In the genomic region with DNA sequence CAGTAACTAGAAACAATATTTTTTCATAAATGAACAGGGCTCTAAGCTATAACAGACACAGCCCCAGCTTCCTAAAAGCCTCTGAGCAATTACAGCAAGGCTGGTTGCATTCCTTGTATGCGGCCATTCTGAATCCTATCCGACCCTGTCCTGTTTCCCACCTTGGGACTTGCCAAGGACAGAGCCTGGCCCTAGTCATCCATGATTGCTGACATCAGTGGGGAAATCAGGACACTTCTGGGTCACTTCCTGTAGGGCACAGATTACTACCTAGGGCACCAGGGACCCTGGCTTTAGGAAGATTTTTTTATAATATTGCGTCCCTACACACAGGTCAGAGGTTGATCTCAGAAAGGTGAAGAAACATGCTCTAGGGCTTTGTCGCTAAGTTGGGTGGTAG, we compare ENCODE assay signal across 16 cellular contexts.
"Had no signal": no experiment of that assay in that cellular context is flagged by ENCODE, and none has a peak within 500 bp of the region (broad histone marks: within the 10 kb centered on the region; RNA-seq: fewer than 3 reads in every experiment).

No MANE protein-coding gene starts in this region.

- H3K27me3 ChIP-seq: body of pancreas, heart right ventricle, neutrophil, transverse colon had no signal

- H3K9ac ChIP-seq: parathyroid adenoma had no signal

- H3K4me3 Mint-ChIP-seq: activated CD4-positive, alpha-beta T cell treated with anti-CD3 and anti-CD28 coated beads, Interleukin-2, amount 10 ng/mL, durations not matched to agents 24 days and 14 days; activated naive CD4-positive, alpha-beta T cell treated with anti-CD3 and anti-CD28 coated beads for 36 hours; activated T-helper 1 cell treated with anti-CD3 and anti-CD28 coated beads, Interleukin-12 subunit alpha, Interleukin-12 subunit beta, Interleukin-2, Interleukin-4 antibody, amounts not matched to agents 30 ng/mL and 10 ng/mL and 1 ng/mL, durations not matched to agents 14 hours and 24 hours and 36 hours; dendritic cell treated with granulocyte-macrophage colony-stimulating factor and Interleukin-4, amounts not matched to agents 40 ng/mL and 50 ng/mL, for 4 days; effector memory CD8-positive, alpha-beta T cell; naive B cell; stimulated activated effector memory CD8-positive, alpha-beta T cell treated with anti-CD3 and anti-CD28 coated beads, Interleukin-12 subunit alpha, Interleukin-12 subunit beta, amount 100 ng/mL, for 72 hours; T-helper 1 cell treated with Interleukin-12 subunit alpha and Interleukin-12 subunit beta and Interleukin-4 antibody, amounts not matched to agents 30 μg/mL and 1 μg/mL, for 36 hours had no signal

- H3K27ac Mint-ChIP-seq: activated CD4-positive, alpha-beta T cell treated with anti-CD3 and anti-CD28 coated beads, Interleukin-2, amount 10 ng/mL, durations not matched to agents 24 days and 14 days; activated naive CD4-positive, alpha-beta T cell treated with anti-CD3 and anti-CD28 coated beads for 36 hours; dendritic cell treated with granulocyte-macrophage colony-stimulating factor and Interleukin-4, amounts not matched to agents 40 ng/mL and 50 ng/mL, for 4 days; stimulated activated effector memory CD8-positive, alpha-beta T cell treated with anti-CD3 and anti-CD28 coated beads, Interleukin-12 subunit alpha, Interleukin-12 subunit beta, amount 100 ng/mL, for 72 hours; T-helper 1 cell treated with Interleukin-12 subunit alpha and Interleukin-12 subunit beta and Interleukin-4 antibody, amounts not matched to agents 30 μg/mL and 1 μg/mL, for 36 hours had no signal

- H3K27me3 Mint-ChIP-seq: activated CD4-positive, alpha-beta T cell treated with anti-CD3 and anti-CD28 coated beads, Interleukin-2, amount 10 ng/mL, durations not matched to agents 24 days and 14 days; dendritic cell treated with granulocyte-macrophage colony-stimulating factor and Interleukin-4, amounts not matched to agents 40 ng/mL and 50 ng/mL, for 4 days; effector memory CD8-positive, alpha-beta T cell; naive B cell had no signal

- H3K27ac ChIP-seq: body of pancreas, heart right ventricle, lower lobe of right lung, neutrophil, parathyroid adenoma, transverse colon had no signal

- DNase-seq: activated CD4-positive, alpha-beta T cell treated with anti-CD3 and anti-CD28 coated beads, Interleukin-2, amount 10 ng/mL, durations not matched to agents 24 days and 14 days; activated CD4-positive, CD25-positive, alpha-beta regulatory T cell; activated naive CD4-positive, alpha-beta T cell treated with anti-CD3 and anti-CD28 coated beads for 36 hours; body of pancreas; effector memory CD8-positive, alpha-beta T cell; heart right ventricle; left colon; lower lobe of right lung; naive B cell; transverse colon had no signal

- H3K9me3 ChIP-seq: body of pancreas, heart right ventricle, lower lobe of right lung, neutrophil, transverse colon had no signal

- ATAC-seq: body of pancreas; effector memory CD8-positive, alpha-beta T cell; heart right ventricle; left colon; lower lobe of right lung; stimulated activated effector memory CD8-positive, alpha-beta T cell treated with anti-CD3 and anti-CD28 coated beads, Interleukin-12 subunit alpha, Interleukin-12 subunit beta, amount 100 ng/mL, for 72 hours had no signal

- H3K9me3 Mint-ChIP-seq: activated CD4-positive, alpha-beta T cell treated with anti-CD3 and anti-CD28 coated beads, Interleukin-2, amount 10 ng/mL, durations not matched to agents 24 days and 14 days; activated naive CD4-positive, alpha-beta T cell treated with anti-CD3 and anti-CD28 coated beads for 36 hours; activated T-helper 1 cell treated with anti-CD3 and anti-CD28 coated beads, Interleukin-12 subunit alpha, Interleukin-12 subunit beta, Interleukin-2, Interleukin-4 antibody, amounts not matched to agents 30 ng/mL and 10 ng/mL and 1 ng/mL, durations not matched to agents 14 hours and 24 hours and 36 hours; dendritic cell treated with granulocyte-macrophage colony-stimulating factor and Interleukin-4, amounts not matched to agents 40 ng/mL and 50 ng/mL, for 4 days; effector memory CD8-positive, alpha-beta T cell; naive B cell; stimulated activated effector memory CD8-positive, alpha-beta T cell treated with anti-CD3 and anti-CD28 coated beads, Interleukin-12 subunit alpha, Interleukin-12 subunit beta, amount 100 ng/mL, for 72 hours; T-helper 1 cell treated with Interleukin-12 subunit alpha and Interleukin-12 subunit beta and Interleukin-4 antibody, amounts not matched to agents 30 μg/mL and 1 μg/mL, for 36 hours had no signal

- H3K4me3 ChIP-seq: body of pancreas, heart right ventricle, lower lobe of right lung, transverse colon had no signal

- H3K36me3 ChIP-seq: neutrophil had no signal
